In the genomic region with DNA sequence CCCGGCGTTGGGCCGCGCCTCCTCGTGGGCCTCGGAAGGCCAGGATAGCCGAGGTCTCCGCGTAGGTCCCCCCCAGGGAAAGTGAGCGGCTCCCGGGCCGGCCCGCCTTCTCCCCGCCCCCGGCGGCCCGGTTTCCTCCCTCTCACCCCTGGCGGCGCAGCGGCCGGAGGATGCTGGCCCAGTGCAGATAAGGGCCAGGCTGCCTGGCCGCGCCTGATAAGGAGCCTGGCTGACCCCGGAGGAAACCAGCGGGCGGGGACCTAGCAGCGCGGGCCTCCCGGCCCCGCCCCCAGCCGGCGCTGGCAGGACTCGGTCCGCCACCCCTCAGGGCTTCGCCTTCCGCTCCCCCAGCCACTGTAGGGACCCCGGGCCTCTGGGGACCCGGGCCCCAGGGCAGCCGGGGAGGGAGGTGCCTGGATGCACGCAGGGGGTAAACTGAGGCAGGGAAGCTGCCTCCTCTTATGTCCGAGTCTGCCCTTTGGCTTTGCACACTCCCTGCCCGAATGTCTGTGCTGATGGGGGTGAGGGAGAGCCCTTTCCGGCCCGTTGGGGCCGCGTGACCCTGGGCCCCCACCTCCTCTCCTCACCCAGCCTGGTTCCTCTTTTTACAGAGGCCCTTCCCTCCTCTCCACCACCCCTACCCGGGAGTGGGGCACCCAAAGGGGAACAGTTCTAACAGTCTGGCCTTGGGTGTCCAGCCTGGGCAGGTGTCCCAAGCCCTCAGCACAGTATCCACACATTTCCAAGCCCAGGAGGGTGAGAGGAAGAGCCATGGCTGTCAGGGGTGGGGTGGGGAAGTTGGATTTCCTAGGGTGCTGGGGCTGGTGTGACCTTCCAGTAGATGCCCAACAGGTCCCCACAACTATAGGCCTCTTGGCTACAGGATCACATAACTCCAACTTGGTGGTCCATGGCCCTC, we compare ENCODE assay signal across 9 cellular contexts. TPM values are rescaled to one million over a fixed set of nuclear protein-coding genes. Genes with fewer than 3 reads are reported as not detected.
A peak's percentile ranks its signal among the peaks of the same experiment; 100 is the strongest.
DNase-seq lines count a peak whose midpoint lies in the region; ATAC-seq and TF ChIP-seq lines count a peak whose summit lies in the region.
"Had no signal": no experiment of that assay in that cellular context is flagged by ENCODE, and none has a peak within 500 bp of the region (broad histone marks: within the 10 kb centered on the region; RNA-seq: fewer than 3 reads in every experiment).

A gene (minus strand): TSS at position 193 of the 919 bp plus-strand sequence. CDS start 1,687 bp downstream, outside the sequence.

- TF ChIP-seq POLR2A in vagina (IDR thresholded peaks at IDR 0.05) = no peak

- no peaks in the 10 kb centered on the region for H4K20me1 ChIP-seq in SU-DHL-6 (ENCODE audit: low read depth, low read length)

- peak within 1 kb of the TSS; percentile 96 for H3K9ac ChIP-seq in SU-DHL-6 (ENCODE audit: low read length)

- H3K9me3 ChIP-seq in SU-DHL-6 (ENCODE audit: insufficient read depth, low read length) = no peaks in the 10 kb centered on the region
- no peaks in the 10 kb centered on the region for H3K9me3 ChIP-seq in vagina

- no peaks in the 10 kb centered on the region for H3K27me3 ChIP-seq in SU-DHL-6 (ENCODE audit: low read length)
- no peaks in the 10 kb centered on the region for H3K27me3 ChIP-seq in vagina

- peaks cover 13% of the 10 kb centered on the region for H3K36me3 ChIP-seq in SU-DHL-6 (ENCODE audit: low read length)
- no peaks in the 10 kb centered on the region for H3K36me3 ChIP-seq in vagina

- peaks cover 39% of the 10 kb centered on the region for H3F3A ChIP-seq in SU-DHL-6 (ENCODE audit: insufficient read depth)

- H3K9me2 ChIP-seq in SU-DHL-6 (replicated peaks; ENCODE audit: insufficient read depth, low read length) = no peaks in the 10 kb centered on the region

- no peak for TF ChIP-seq CTCF in SU-DHL-6 (IDR thresholded peaks at IDR 0.05; ENCODE audit: insufficient read depth, low read length, poor library complexity, severe bottlenecking)
- TF ChIP-seq CTCF in vagina (IDR thresholded peaks at IDR 0.05) = no peak

- peak within 1 kb of the TSS; percentile 60 for H2AFZ ChIP-seq in SU-DHL-6 (ENCODE audit: low read depth, low read length, severe bottlenecking)

- peaks cover 14% of the 10 kb centered on the region for H3K79me2 ChIP-seq in SU-DHL-6 (ENCODE audit: insufficient read depth, low read length)

- DNase-seq in DMS53 (lab: John Stamatoyannopoulos, UW) = peak; percentile 79
- no peak for DNase-seq in DMS53 treated with DMSO at 0.1 percent for 48 hours (lab: John Stamatoyannopoulos, UW; ENCODE audit: unreplicated experiment)
- peak; percentile 61 for DNase-seq in mucosa of gallbladder (ENCODE audit: low spot score)
- peak in 1 of 2 donors; percentile 85 for DNase-seq in vagina (ENCODE audit: extremely low spot score in 2 of 2)
- no peak for DNase-seq in A172 (ENCODE audit: low spot score)

- H3K4me1 ChIP-seq in vagina = peaks cover 57% of the 10 kb centered on the region

- H3K4me2 ChIP-seq in SU-DHL-6 (ENCODE audit: low read depth, low read length, poor library complexity, severe bottlenecking) = peak within 1 kb of the TSS; percentile 65

- H3K27ac ChIP-seq in SU-DHL-6 (ENCODE audit: low read depth, low read length) (peak within 1 kb of the TSS; percentile 92), vagina (peak within 1 kb of the TSS; percentile 77)

- H3K4me3 ChIP-seq in SU-DHL-6 (ENCODE audit: insufficient read depth, low read length, poor library complexity, severe bottlenecking) = peak within 1 kb of the TSS; percentile 77
- H3K4me3 ChIP-seq in vagina = peak within 1 kb of the TSS; percentile 42 to 46

- peak; percentile 35 for ATAC-seq in HG02798 (IDR thresholded peaks at IDR 0.05; ENCODE audit: poor library complexity, unreplicated experiment)
- ATAC-seq: activated naive CD4-positive, alpha-beta T cell treated with anti-CD3 and anti-CD28 coated beads, Interleukin-2, amount 50 U/mL, for 72 hours had no signal

- intact Hi-C loops in vagina (cut with DNase I) = loop anchor here (5.0 kb wide), 1 partner anchor 49 kb away; a partner anchor contains a TSS

- in situ Hi-C loops in endometrial microvascular endothelial cells (cut with HindIII; ENCODE audit: inconsistent ontology term, low pct_unique_long_range_greater_than_20kb, low sequenced_read_pairs) = no loop called here

RNA-seq across cellular contexts. Expression of the gene that starts here (rescaled TPM):
- total RNA-seq in endometrial microvascular endothelial cells (ENCODE audit: inconsistent ontology term) (135 TPM), mucosa of gallbladder (11.7 TPM), vagina (11.5 TPM)
- total RNA-seq in A172 (2014; rRNA removed; shearing (Covaris generic)) = not detected in 2 replicates

Comparison
In these comparisons a context has a peak if more than half of its experiments do, and no peak if none do; other contexts are left out.
1. RNA of the gene that starts here (total RNA-seq): 135 TPM in endometrial microvascular endothelial cells (single experiment), 11.7 TPM in mucosa of gallbladder (single experiment) and 11.5 TPM in vagina (single experiment); not detected in A172; every median in the first group is over 10 times any median in the second.
2. RNA of the gene that starts here (total RNA-seq): 135 TPM in endometrial microvascular endothelial cells (single experiment); 11.7 TPM in mucosa of gallbladder (single experiment) and 11.5 TPM in vagina (single experiment); every median in the first group is over 10 times any median in the second.
3. DNase-seq: peak in DMS53 (single experiment) and mucosa of gallbladder (single experiment); none in DMS53 treated with DMSO at 0.1 percent for 48 hours (single experiment) and A172 (single experiment).